In genomic region chr16:28597692-28598261, GRCh38 we compare ENCODE assay signal across 1 cellular context.
TF ChIP-seq lines count a peak whose summit lies in the region.

No MANE protein-coding gene starts in this region.

TF ChIP-seq in GM23338, 12 proteins besides CTCF, POLR2A, EP300 and RAD21:
- TF ChIP-seq ZNF462 (CRISPR knock-in tag; IDR thresholded peaks at IDR 0.05), result peak; percentile 70; the same call in 1 of the 2 replicates
- no peak for TF ChIP-seq ZNF331 (CRISPR knock-in tag; IDR thresholded peaks at IDR 0.05; ENCODE audit: low read depth)
- no peak for TF ChIP-seq STAT1 (IDR thresholded peaks at IDR 0.05; ENCODE audit: unreplicated experiment)
- no peak for TF ChIP-seq NANOG (IDR thresholded peaks at IDR 0.05; ENCODE audit: borderline replicate concordance)
